ENCODE assay signal across 9 cellular contexts in genomic region chr7:20220293-20220755, GRCh38. TPM values are rescaled to one million over a fixed set of nuclear protein-coding genes. Genes with fewer than 3 reads are reported as not detected.
A peak's percentile ranks its signal among the peaks of the same experiment; 100 is the strongest.
DNase-seq lines count a peak whose midpoint lies in the region; ATAC-seq, FAIRE-seq and TF ChIP-seq lines count a peak whose summit lies in the region.
"Had no signal": no experiment of that assay in that cellular context is flagged by ENCODE, and none has a peak within 500 bp of the region (broad histone marks: within the 10 kb centered on the region; RNA-seq: fewer than 3 reads in every experiment).

No MANE protein-coding gene starts in this region.

- no peaks in the 10 kb centered on the region for H3K27me3 ChIP-seq in MM.1S (replicated peaks; ENCODE audit: insufficient read depth, low read length)
- H3K27me3 ChIP-seq in HepG2 (ENCODE audit: control insufficient read depth in 1 of 2, insufficient read depth in 2 of 2, low read length in 2 of 2), result no peaks in the 10 kb centered on the region

- H4K20me1 ChIP-seq in MM.1S (ENCODE audit: insufficient read depth, low read length), result no peaks in the 10 kb centered on the region
- H4K20me1 ChIP-seq in HepG2 (ENCODE audit: insufficient read depth, low read length), result no peaks in the 10 kb centered on the region

- H3K9me2 ChIP-seq in MM.1S (replicated peaks; ENCODE audit: insufficient read depth, low read length), result no peaks in the 10 kb centered on the region

- H3K4me2 ChIP-seq in MM.1S (ENCODE audit: low read depth, low read length) (peak overlapping the region; percentile 59), HepG2 (ENCODE audit: low read depth, low read length) (peak overlapping the region; percentile 69)

- 0 out of 2 replicates have a peak, but pooled peaks have one; percentile 2 for TF ChIP-seq RAD21 in HepG2 (CRISPR knock-in tag; IDR thresholded peaks at IDR 0.05)

- H3F3A ChIP-seq in MM.1S (ENCODE audit: insufficient read depth, low read length), result peaks cover 35% of the 10 kb centered on the region

- H3K4me3 Mint-ChIP-seq in activated CD4-positive, alpha-beta T cell treated with anti-CD3 and anti-CD28 coated beads for 36 hours, result no peak overlapping the region

- FAIRE-seq in HepG2 (lab: Jason Lieb, UNC), result peak; percentile 8

- TF ChIP-seq CTCF in MM.1S (IDR thresholded peaks at IDR 0.05; ENCODE audit: low read length) (no peak), HepG2 (CRISPR knock-in tag; IDR thresholded peaks at IDR 0.05) (no peak)

- WGBS in HepG2 (ENCODE audit: low lambda C conversion rate), result 0% methylated on average over 3 of the region's 3 CpGs

- in situ Hi-C loops in HepG2 (cut with HindIII; ENCODE audit: extremely low pct_ligation_motif_present, low pct_unique_long_range_greater_than_20kb), result no loop called here

- TF ChIP-seq EP300 in HepG2 (IDR thresholded peaks at IDR 0.05; ENCODE audit: low read depth in 2 of 2, low read length in 2 of 2) (no peak), HepG2 (CRISPR knock-in tag; IDR thresholded peaks at IDR 0.05; ENCODE audit: borderline replicate concordance) (no peak)

- H3K27ac ChIP-seq in MM.1S (ENCODE audit: low read length), result peak overlapping the region; percentile 97
- H3K27ac ChIP-seq in HepG2 (ENCODE audit: extremely low read length, insufficient read depth, low read length), result peak overlapping the region; percentile 90

- 0 out of 4 replicates have a peak, but pooled peaks of 1 of the 2 experiments have one; percentile 45 for TF ChIP-seq POLR2A in HepG2 (IDR thresholded peaks at IDR 0.05; ENCODE audit: insufficient read depth in 1 of 2, low read depth in 2 of 2, low read length in 2 of 2)

- no peak overlapping the region for H2AFZ ChIP-seq in MM.1S (ENCODE audit: low read length)
- no peak overlapping the region for H2AFZ ChIP-seq in HepG2 (ENCODE audit: low read length)

- H3K4me1 ChIP-seq in MM.1S (ENCODE audit: low read length), result peaks cover 57% of the 10 kb centered on the region
- peaks cover 47% of the 10 kb centered on the region for H3K4me1 ChIP-seq in HepG2 (ENCODE audit: insufficient read depth, low read length)

- H3K4me3 ChIP-seq in MM.1S (ENCODE audit: low read length), result peak overlapping the region; percentile 31; the same call in 1 of the 2 replicates
- H3K4me3 ChIP-seq in HepG2 (replicated peaks in 1 of 3; ENCODE audit: insufficient read depth in 1 of 3, low read depth in 2 of 3, low read length in 3 of 3), result peak overlapping the region in 2 of 3 experiments; percentile 3 to 24; a peak in 2 of 6 replicates

- peaks cover 18% of the 10 kb centered on the region for H3K79me2 ChIP-seq in MM.1S (ENCODE audit: low read length)
- no peaks in the 10 kb centered on the region for H3K79me2 ChIP-seq in HepG2 (ENCODE audit: insufficient read depth, low read length)

- POLR2A ChIA-PET in HepG2 (lab: Yijun Ruan, JAX), result interaction anchor here (0.9 to 2.0 kb wide), 4 partner anchors 18 to 511 kb away, joined by 4 to 8 read pairs (median 6); partner anchors contain the start of genes ITGB8 and POLR1F
- POLR2A ChIA-PET in activated CD4-positive, alpha-beta T cell treated with anti-CD3 and anti-CD28 coated beads for 36 hours (lab: Charles Lee), result no interaction called here

- ATAC-seq in GM21447 (IDR thresholded peaks at IDR 0.05; ENCODE audit: unreplicated experiment) (peak; percentile 22), HepG2 (no peak; the same call in 2 of the 3 replicates)
- ATAC-seq in activated CD4-positive, alpha-beta T cell treated with anti-CD3 and anti-CD28 coated beads for 36 hours, result no peak

- DNase-seq in CD1c-positive myeloid dendritic cell (ENCODE audit: extremely low spot score) (peak; percentile 59), MM.1S (peak; percentile 47), HepG2 (ENCODE audit: low spot score) (no peak), 8988T (no peak), AG20443 (ENCODE audit: low spot score) (no peak), dermis blood vessel endothelial cell (no peak)
- DNase-seq in activated CD4-positive, alpha-beta T cell treated with anti-CD3 and anti-CD28 coated beads for 36 hours, result no peak
- DNase-seq: activated CD8-positive, alpha-beta memory T cell treated with anti-CD3 and anti-CD28 coated beads for 24 hours had no signal

- H3K27me3 Mint-ChIP-seq in activated CD4-positive, alpha-beta T cell treated with anti-CD3 and anti-CD28 coated beads for 36 hours, result peaks cover 7% of the 10 kb centered on the region

- no peaks in the 10 kb centered on the region for H3K36me3 Mint-ChIP-seq in activated CD4-positive, alpha-beta T cell treated with anti-CD3 and anti-CD28 coated beads for 36 hours (ENCODE audit: low read depth)

- H3K9me3 Mint-ChIP-seq in activated CD4-positive, alpha-beta T cell treated with anti-CD3 and anti-CD28 coated beads for 36 hours (ENCODE audit: low read depth), result no peaks in the 10 kb centered on the region

- H3K4me1 Mint-ChIP-seq in activated CD4-positive, alpha-beta T cell treated with anti-CD3 and anti-CD28 coated beads for 36 hours, result peaks cover 16% of the 10 kb centered on the region

- intact Hi-C loops in HepG2 (cut with micrococcal nuclease; ENCODE audit: unreplicated experiment), result loop anchor here (2.0 to 5.0 kb wide), 4 partner anchors 20 to 513 kb away; partner anchors contain the start of gene POLR1F
- intact Hi-C loops in activated CD4-positive, alpha-beta T cell treated with anti-CD3 and anti-CD28 coated beads for 36 hours (cut with DNase I, micrococcal nuclease), result no loop called here

- H3K9ac ChIP-seq in MM.1S (ENCODE audit: low read length) (peak overlapping the region; percentile 87), HepG2 (ENCODE audit: insufficient read depth, low read depth, low read length) (peak overlapping the region; percentile 66)

- no peaks in the 10 kb centered on the region for H3K9me3 ChIP-seq in MM.1S (replicated peaks; ENCODE audit: insufficient read depth, low read length)
- H3K9me3 ChIP-seq in HepG2 (ENCODE audit: low read length), result no peaks in the 10 kb centered on the region

- CTCF ChIA-PET in HepG2 (lab: Yijun Ruan, JAX; ENCODE audit: low intra/inter-chr PET ratio, low total read pairs), result no interaction called here
- CTCF ChIA-PET in activated CD4-positive, alpha-beta T cell treated with anti-CD3 and anti-CD28 coated beads for 36 hours (lab: Charles Lee), result no interaction called here

- H3K36me3 ChIP-seq in MM.1S (replicated peaks; ENCODE audit: insufficient read depth, low read length) (no peaks in the 10 kb centered on the region), HepG2 (replicated peaks in 1 of 2; ENCODE audit: control insufficient read depth in 1 of 2, insufficient read depth in 2 of 2, low read length in 2 of 2) (no peaks in the 10 kb centered on the region)

- no peak overlapping the region for H3K27ac Mint-ChIP-seq in activated CD4-positive, alpha-beta T cell treated with anti-CD3 and anti-CD28 coated beads for 36 hours

- BruUV-seq in HepG2 (replicated peaks; lab: Mats Ljungman, UMichigan), result TSS peak; percentile 97

TF ChIP-seq in HepG2, 621 proteins besides CTCF, POLR2A, EP300 and RAD21 (continues in another document):
- TF ChIP-seq ZNF784 (CRISPR knock-in tag; IDR thresholded peaks at IDR 0.05; ENCODE audit: borderline replicate concordance) (peak; percentile 7; the same call in 1 of the 2 replicates), CREB1 (IDR thresholded peaks at IDR 0.05) (no peak), CREB1 (CRISPR knock-in tag; IDR thresholded peaks at IDR 0.05) (peak; percentile 24; the same call in 1 of the 2 replicates), ZNF580 (CRISPR knock-in tag; IDR thresholded peaks at IDR 0.05; ENCODE audit: borderline replicate concordance, low read depth) (no peak), ZSCAN22 (CRISPR knock-in tag; IDR thresholded peaks at IDR 0.05) (no peak)

RNA-seq across cellular contexts. Expression of gene MACC1, which starts 3.1 kb away (rescaled TPM):
- total RNA-seq in HepG2 (2016; rRNA removed; fragmentation: Illumina TruSeq; extraction: Trizol) (0.04 TPM in 1 of 2 replicates, not detected in the other), dermis blood vessel endothelial cell (under 0.01 and 0.17 TPM in 2 replicates)
- total RNA-seq in HepG2 (2016; cell fraction: cytosol; rRNA removed; fragmentation: Illumina TruSeq; extraction: Trizol; ENCODE audit: low read depth), result not detected in 2 replicates
- not detected in 2 replicates for total RNA-seq in HepG2 (2016; cell fraction: insoluble cytoplasmic fraction; rRNA removed; fragmentation: Illumina TruSeq; extraction: Trizol)
- not detected in 2 replicates for total RNA-seq in HepG2 (2016; cell fraction: membrane; rRNA removed; fragmentation: Illumina TruSeq; extraction: Trizol)
- total RNA-seq in HepG2 (2016; cell fraction: nucleus; rRNA removed; fragmentation: Illumina TruSeq; extraction: Trizol), result not detected in 2 replicates
- polyA plus RNA-seq in HepG2 (2011; rRNA removed), result 0.01 TPM in 1 of 2 replicates, not detected in the other
- not detected in 2 replicates for polyA plus RNA-seq in HepG2 (2011; cell fraction: cytosol; rRNA removed)
- polyA plus RNA-seq in HepG2 (2011; cell fraction: nucleus; rRNA removed), result 0.05 TPM in 1 of 2 replicates, not detected in the other
- polyA plus RNA-seq in HepG2 (2012), result 0.01 and 0.04 TPM in 2 replicates
- polyA plus RNA-seq in HepG2 (2016; cell fraction: cytosol; fragmentation: Illumina TruSeq; extraction: Trizol; ENCODE audit: low read depth), result not detected in 2 replicates
- polyA plus RNA-seq in HepG2 (2016; cell fraction: insoluble cytoplasmic fraction; fragmentation: Illumina TruSeq; extraction: Trizol; ENCODE audit: low read depth), result not detected in 2 replicates
- polyA plus RNA-seq in HepG2 (2016; cell fraction: membrane; fragmentation: Illumina TruSeq; extraction: Trizol; ENCODE audit: low read depth), result not detected in 2 replicates
- polyA plus RNA-seq in HepG2 (2016; cell fraction: nucleus; fragmentation: Illumina TruSeq; extraction: Trizol; ENCODE audit: insufficient read depth, low read depth), result not detected in 2 replicates
- 0.04 and 0.70 TPM in 2 replicates for polyA minus RNA-seq in HepG2 (2011; rRNA and poly(A)+ RNA removed; ENCODE audit: low replicate concordance)
- not detected in 2 replicates for polyA minus RNA-seq in HepG2 (2011; cell fraction: cytosol; rRNA and poly(A)+ RNA removed)
- polyA minus RNA-seq in HepG2 (2011; cell fraction: nucleus; rRNA and poly(A)+ RNA removed), result not detected in 2 replicates
- under 1 TPM; 0.05 to 0.09 TPM for total RNA-seq in activated CD4-positive, alpha-beta T cell treated with anti-CD3 and anti-CD28 coated beads for 36 hours

Comparison
In these comparisons a context has a peak if more than half of its experiments do, and no peak if none do; other contexts are left out.
1. DNase-seq: peak in CD1c-positive myeloid dendritic cell (single experiment) and MM.1S (single experiment); none in HepG2 (single experiment), 8988T (single experiment), AG20443 (single experiment), dermis blood vessel endothelial cell (single experiment) and activated CD4-positive, alpha-beta T cell treated with anti-CD3 and anti-CD28 coated beads for 36 hours (single experiment).